19 cellular contexts compared by ENCODE assay signal in the genomic region with DNA sequence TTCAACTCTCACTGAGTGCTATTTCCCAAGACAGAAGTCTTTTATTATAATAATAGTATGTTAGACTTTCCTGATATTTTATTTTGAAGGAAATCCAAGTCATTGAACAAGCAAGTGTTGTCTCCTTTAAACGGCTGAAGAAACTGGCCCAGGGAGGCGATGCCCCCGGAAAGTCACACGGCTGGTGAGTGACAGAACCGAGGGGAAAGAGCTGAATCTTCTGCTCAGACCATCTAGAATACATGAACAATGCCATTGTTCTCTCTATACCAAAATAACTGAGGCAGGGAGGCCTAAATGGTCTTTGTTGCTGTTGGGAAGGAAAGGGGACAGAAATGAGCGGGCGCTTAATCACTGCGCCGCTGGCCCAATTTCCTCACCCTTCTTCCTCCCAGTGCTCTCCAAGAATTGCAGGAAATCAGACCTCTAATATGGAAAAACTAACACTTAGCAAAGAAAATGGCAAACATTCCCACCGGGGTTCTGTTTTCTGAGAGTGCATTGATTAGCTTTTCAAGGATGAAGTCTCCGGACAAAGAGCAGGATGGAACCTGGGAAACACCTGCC.
DNase-seq lines count a peak whose midpoint lies in the region; ATAC-seq and TF ChIP-seq lines count a peak whose summit lies in the region.
"Had no signal": no experiment of that assay in that cellular context is flagged by ENCODE, and none has a peak within 500 bp of the region (broad histone marks: within the 10 kb centered on the region; RNA-seq: fewer than 3 reads in every experiment).

No MANE protein-coding gene starts in this region.

- H3K27ac ChIP-seq in right cardiac atrium (ENCODE audit: low read length) (no peak overlapping the region), thyroid gland (no peak overlapping the region), tibial artery (no peak overlapping the region), esophagus squamous epithelium (no peak overlapping the region)
- H3K27ac ChIP-seq: PC-9, RWPE1 had no signal

- DNase-seq in right cardiac atrium: peak in 1 of 3 donors; percentile 45
- DNase-seq in left cardiac atrium: no peak
- no peak for DNase-seq in endothelial cell (ENCODE audit: low spot score)
- peak; percentile 56 for DNase-seq in medulla oblongata (ENCODE audit: extremely low spot score)
- DNase-seq in thyroid gland: no peak
- no peak for DNase-seq in SHP77 (lab: John Stamatoyannopoulos, UW)
- DNase-seq in tibial artery: no peak
- DNase-seq in esophagus squamous epithelium (lab: John Stamatoyannopoulos, UW): no peak
- DNase-seq: H7, NCI-H1105, NCI-H146, NCI-H2029, NCI-H226, NCI-H510A treated with DMSO at 0.1 percent for 48 hours, NCI-H748 treated with DMSO at 0.1 percent for 48 hours, PC-9 had no signal

- ATAC-seq in right cardiac atrium: peak; percentile 33 to 87
- ATAC-seq in left cardiac atrium: no peak

- H3K27me3 ChIP-seq in right cardiac atrium (ENCODE audit: control insufficient read depth, insufficient read depth): no peaks in the 10 kb centered on the region
- H3K27me3 ChIP-seq in thyroid gland: no peaks in the 10 kb centered on the region
- H3K27me3 ChIP-seq in tibial artery: no peaks in the 10 kb centered on the region
- no peaks in the 10 kb centered on the region for H3K27me3 ChIP-seq in esophagus squamous epithelium

- 73% methylated on average over 11 of the region's 11 CpGs for WGBS in right cardiac atrium
- 81 to 82% methylated on average over 11 of the region's 11 CpGs for WGBS in thyroid gland, 2 donors
- 87 to 92% methylated on average over 10 to 11 of the region's 11 CpGs for WGBS in esophagus squamous epithelium, 2 donors

- no peak overlapping the region for H3K4me3 Mint-ChIP-seq in endothelial cell (ENCODE audit: unreplicated experiment)
- H3K4me3 Mint-ChIP-seq: CD14-positive monocyte had no signal

- H3K4me1 Mint-ChIP-seq in endothelial cell (ENCODE audit: unreplicated experiment): peaks cover 71% of the 10 kb centered on the region
- H3K4me1 Mint-ChIP-seq: IgD-negative memory B cell had no signal

- no peaks in the 10 kb centered on the region for H3K9me3 Mint-ChIP-seq in endothelial cell (ENCODE audit: unreplicated experiment)
- H3K9me3 Mint-ChIP-seq: IgD-negative memory B cell had no signal

- TF ChIP-seq CTCF in endothelial cell (IDR thresholded peaks at IDR 0.05; ENCODE audit: unreplicated experiment) (no peak), thyroid gland (IDR thresholded peaks at IDR 0.05) (no peak), tibial artery (IDR thresholded peaks at IDR 0.05) (no peak), esophagus squamous epithelium (IDR thresholded peaks at IDR 0.05) (no peak)

- H3K36me3 ChIP-seq in thyroid gland: no peaks in the 10 kb centered on the region
- H3K36me3 ChIP-seq in tibial artery: no peaks in the 10 kb centered on the region
- no peaks in the 10 kb centered on the region for H3K36me3 ChIP-seq in esophagus squamous epithelium

- no peaks in the 10 kb centered on the region for H3K36me3 Mint-ChIP-seq in endothelial cell (ENCODE audit: low read depth, unreplicated experiment)
- H3K36me3 Mint-ChIP-seq: CD14-positive monocyte, IgD-negative memory B cell had no signal

- no peaks in the 10 kb centered on the region for H3K27me3 Mint-ChIP-seq in endothelial cell (ENCODE audit: unreplicated experiment)

- TF ChIP-seq POLR2A in thyroid gland (IDR thresholded peaks at IDR 0.05): no peak
- no peak for TF ChIP-seq POLR2A in esophagus squamous epithelium (IDR thresholded peaks at IDR 0.05)

- no peak overlapping the region for H3K4me3 ChIP-seq in right cardiac atrium (ENCODE audit: low read length)
- no peak overlapping the region for H3K4me3 ChIP-seq in thyroid gland (replicated peaks in 1 of 3)
- no peak overlapping the region for H3K4me3 ChIP-seq in tibial artery
- H3K4me3 ChIP-seq in esophagus squamous epithelium: no peak overlapping the region
- H3K4me3 ChIP-seq: PC-9 had no signal

- intact Hi-C loops in right cardiac atrium (cut with DNase I) (no loop called here), left cardiac atrium (cut with DNase I) (no loop called here), thyroid gland (cut with DNase I) (no loop called here), tibial artery (cut with DNase I; ENCODE audit: low total_unique reads) (no loop called here), esophagus squamous epithelium (cut with DNase I) (no loop called here)

- H3K27ac Mint-ChIP-seq in endothelial cell (ENCODE audit: unreplicated experiment): peak overlapping the region; percentile 62
- H3K27ac Mint-ChIP-seq: CD14-positive monocyte, IgD-negative memory B cell had no signal

- H3K4me1 ChIP-seq in right cardiac atrium (ENCODE audit: control insufficient read depth, insufficient read depth, low read length) (no peaks in the 10 kb centered on the region), thyroid gland (peaks cover 5 to 19% of the 10 kb centered on the region in 2 donors), tibial artery (peaks cover 0 to 13% (median 6%) of the 10 kb centered on the region in 4 donors), esophagus squamous epithelium (peaks cover 0 to 20% (median 0%) of the 10 kb centered on the region in 3 donors)

- H3K9me3 ChIP-seq in right cardiac atrium (ENCODE audit: control insufficient read depth, low read length) (no peaks in the 10 kb centered on the region), thyroid gland (no peaks in the 10 kb centered on the region), tibial artery (no peaks in the 10 kb centered on the region), esophagus squamous epithelium (no peaks in the 10 kb centered on the region)

Comparison
In these comparisons a context has a peak if more than half of its experiments do, and no peak if none do; other contexts are left out.
1. ATAC-seq: peak in right cardiac atrium (2 of 2); none in left cardiac atrium (0 of 2).